In the genomic region with DNA sequence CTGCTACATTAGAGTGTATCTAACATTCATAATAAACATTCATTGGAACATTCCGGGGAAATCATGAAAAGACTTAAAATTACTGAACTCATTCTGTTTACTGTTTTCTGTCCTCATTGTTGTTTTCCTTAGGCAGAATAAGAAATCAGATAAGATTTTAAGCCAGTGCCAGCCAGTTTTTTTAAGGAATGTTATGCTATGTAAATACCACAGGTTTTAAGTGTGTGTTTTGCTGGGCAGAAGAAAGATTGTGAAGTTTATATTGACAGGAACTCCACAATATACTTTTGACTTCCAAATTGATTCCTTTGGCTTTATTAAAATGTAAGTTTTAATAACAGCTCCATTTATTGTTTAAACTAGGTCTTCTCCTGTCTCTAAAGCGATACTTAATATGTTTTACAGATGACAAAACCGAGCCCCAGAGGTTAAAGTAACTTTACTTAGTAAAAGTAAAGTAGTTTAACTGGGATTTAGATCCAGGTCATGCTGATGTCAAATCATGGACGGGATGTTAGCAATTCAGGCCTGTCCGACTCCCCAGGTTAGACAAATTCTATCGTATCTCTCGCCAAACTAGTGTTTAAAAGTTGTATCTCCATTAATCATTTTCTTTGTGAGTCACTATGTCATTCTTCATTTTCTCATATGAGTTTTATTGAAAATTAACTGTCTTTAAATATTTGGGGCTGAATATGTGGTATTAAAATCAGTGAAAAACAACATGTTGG, we compare ENCODE assay signal across 8 cellular contexts. TPM values are rescaled to one million over a fixed set of nuclear protein-coding genes. Genes with fewer than 3 reads are reported as not detected.
DNase-seq lines count a peak whose midpoint lies in the region; ATAC-seq, FAIRE-seq and TF ChIP-seq lines count a peak whose summit lies in the region.

No MANE protein-coding gene starts in this region.

- no peak for TF ChIP-seq CTCF in Caco-2 (IDR thresholded peaks at IDR 0.05; ENCODE audit: insufficient read depth in 1 of 2, low read depth in 1 of 2, low read length in 1 of 2, severe bottlenecking in 1 of 2, unreplicated experiment in 1 of 2)
- no peak for TF ChIP-seq CTCF in H1 (IDR thresholded peaks at IDR 0.05; ENCODE audit: control extremely low read depth in 1 of 3, insufficient read depth in 1 of 3, low read depth in 1 of 3, low read length in 3 of 3)
- no peak for TF ChIP-seq CTCF in neural progenitor cell (IDR thresholded peaks at IDR 0.05)

- no peak overlapping the region for H2AK5ac ChIP-seq in H1 (ENCODE audit: low read depth, low read length)

- H2BK20ac ChIP-seq in H1 (ENCODE audit: low read length): no peak overlapping the region

- H3K23ac ChIP-seq in H1 (ENCODE audit: insufficient read length): no peak overlapping the region

- peaks cover 39% of the 10 kb centered on the region for H3K36me3 Mint-ChIP-seq in Caco-2 (ENCODE audit: insufficient read depth, unreplicated experiment)
- no peaks in the 10 kb centered on the region for H3K36me3 Mint-ChIP-seq in neural progenitor cell

- H3K18ac ChIP-seq in H1 (ENCODE audit: extremely low read depth, low read length): no peak overlapping the region

- H4K20me1 ChIP-seq in H1 (replicated peaks in 1 of 2; ENCODE audit: control insufficient read depth in 1 of 2, insufficient read depth in 2 of 2, low read length in 2 of 2) (peaks cover 0 to 3% of the 10 kb centered on the region in 2 experiments), neural progenitor cell (ENCODE audit: low read depth) (peaks cover 40% of the 10 kb centered on the region)

- FAIRE-seq in H1 (lab: Jason Lieb, UNC): no peak

- H3K36me3 ChIP-seq in Caco-2 (ENCODE audit: control insufficient read depth, insufficient read depth, low read length): no peaks in the 10 kb centered on the region; the same call in 1 of the 2 replicates
- H3K36me3 ChIP-seq in H1 (ENCODE audit: control insufficient read depth in 2 of 4, insufficient read depth in 4 of 4, low read length in 3 of 4): peaks cover 0 to 3% (median 0%) of the 10 kb centered on the region in 4 experiments; a peak in 1 of 8 replicates
- no peaks in the 10 kb centered on the region for H3K36me3 ChIP-seq in neural progenitor cell

- H3K4me1 Mint-ChIP-seq in Caco-2 (ENCODE audit: low read depth, unreplicated experiment) (peaks cover 19% of the 10 kb centered on the region), neural progenitor cell (peaks cover 15% of the 10 kb centered on the region)

- H4K5ac ChIP-seq in H1 (ENCODE audit: insufficient read length, low read depth, low read length): no peak overlapping the region

- H2BK5ac ChIP-seq in H1 (ENCODE audit: low read depth, low read length): no peak overlapping the region

- peaks cover 2% of the 10 kb centered on the region; the same call in 1 of the 2 replicates for H3K23me2 ChIP-seq in H1 (ENCODE audit: low read depth, low read length)

- peaks cover 25% of the 10 kb centered on the region for H3F3A ChIP-seq in neural progenitor cell (ENCODE audit: low read depth)

- H2AFZ ChIP-seq in H1 (ENCODE audit: low read length) (no peak overlapping the region), neural progenitor cell (replicated peaks) (no peak overlapping the region)

- no peaks in the 10 kb centered on the region for H3K27me3 ChIP-seq in Caco-2 (replicated peaks; ENCODE audit: control insufficient read depth, insufficient read depth, low read length)
- H3K27me3 ChIP-seq in H1 (replicated peaks in 1 of 4; ENCODE audit: control insufficient read depth in 3 of 4, extremely low read depth in 1 of 4, insufficient read depth in 3 of 4, low read length in 3 of 4): no peaks in the 10 kb centered on the region
- H3K27me3 ChIP-seq in neural progenitor cell: no peaks in the 10 kb centered on the region

- no peak for TF ChIP-seq POLR2A in H1 (IDR thresholded peaks at IDR 0.05; ENCODE audit: control extremely low read depth in 1 of 2, low read depth in 2 of 2, low read length in 2 of 2)

- BruUV-seq in Caco-2 (replicated peaks; lab: Mats Ljungman, UMichigan): no TSS peak

- H3K4me1 ChIP-seq in Caco-2: peaks cover 24% of the 10 kb centered on the region
- peaks cover 0 to 5% (median 2%) of the 10 kb centered on the region in 4 experiments; a peak in 3 of 7 replicates for H3K4me1 ChIP-seq in H1 (replicated peaks in 1 of 4; ENCODE audit: control insufficient read depth in 3 of 4, insufficient read depth in 4 of 4, low read length in 3 of 4)
- peaks cover 19% of the 10 kb centered on the region for H3K4me1 ChIP-seq in neural progenitor cell

- H2BK120ac ChIP-seq in H1 (replicated peaks; ENCODE audit: low read depth, low read length): no peak overlapping the region

- H2BK15ac ChIP-seq in H1 (ENCODE audit: low read length): no peak overlapping the region

- H3K27ac Mint-ChIP-seq in Caco-2 (ENCODE audit: unreplicated experiment): peak overlapping the region; percentile 100
- H3K27ac Mint-ChIP-seq in neural progenitor cell: peak overlapping the region; percentile 32

- CTCF ChIA-PET in Caco-2 (lab: Charles Lee): no interaction called here
- CTCF ChIA-PET in H1 (lab: Charles Lee; ENCODE audit: partially characterized antibody): no interaction called here

- 74% methylated on average over 7 of the region's 7 CpGs; no CpG with 5 or more reads in 1 of the 2 experiments for WGBS in H1 (ENCODE audit: extremely low coverage in 1 of 2, insufficient coverage in 1 of 2, insufficient read length in 1 of 2, insufficient replicate concordance in 2 of 2, low coverage in 1 of 2, low lambda C conversion rate in 2 of 2, missing lambda C conversion rate in 1 of 2), 2 experiments

- H3K4me2 ChIP-seq in H1 (ENCODE audit: insufficient read depth in 1 of 2, low read depth in 2 of 2, low read length in 2 of 2) (peak overlapping the region; percentile 64 to 72), neural progenitor cell (peak overlapping the region; percentile 90)

- no peak overlapping the region for H3K56ac ChIP-seq in H1 (replicated peaks; ENCODE audit: insufficient read length, low read depth, low read length)

- intact Hi-C loops in Caco-2 (cut with micrococcal nuclease; ENCODE audit: unreplicated experiment): loop anchor here (5.0 kb wide), 3 partner anchors 120 to 220 kb away; a partner anchor contains a TSS

- no peak overlapping the region for H4K8ac ChIP-seq in H1 (ENCODE audit: extremely low read depth, insufficient read depth, low read length)

- POLR2A ChIA-PET in Caco-2 (lab: Charles Lee) (no interaction called here), H1 (lab: Charles Lee; ENCODE audit: partially characterized antibody) (interaction anchor here (0.5 to 2.2 kb wide), 6 partner anchors 13 to 245 kb away, joined by 3 to 10 read pairs (median 4); a partner anchor contains a TSS)

- H4K91ac ChIP-seq in H1 (replicated peaks; ENCODE audit: insufficient read length, low read length): no peak overlapping the region

- H3K9me3 Mint-ChIP-seq in Caco-2 (ENCODE audit: unreplicated experiment): peaks cover 7% of the 10 kb centered on the region
- H3K9me3 Mint-ChIP-seq in neural progenitor cell: no peaks in the 10 kb centered on the region

- H3K79me2 ChIP-seq in H1 (ENCODE audit: control insufficient read depth in 1 of 2, insufficient read depth in 2 of 2, low read length in 2 of 2): peaks cover 43 to 62% of the 10 kb centered on the region in 2 experiments
- peaks cover 64% of the 10 kb centered on the region for H3K79me2 ChIP-seq in neural progenitor cell (ENCODE audit: low read depth)

- H3K27ac ChIP-seq in H1 (ENCODE audit: low read depth, low read length) (no peak overlapping the region), neural progenitor cell (peak overlapping the region; percentile 92)

- H3K9me3 ChIP-seq in Caco-2: no peaks in the 10 kb centered on the region
- no peaks in the 10 kb centered on the region for H3K9me3 ChIP-seq in H1 (ENCODE audit: insufficient read depth in 2 of 2, low read depth in 1 of 2, low read length in 1 of 2)
- no peaks in the 10 kb centered on the region for H3K9me3 ChIP-seq in neural progenitor cell (ENCODE audit: low read depth)

- TF ChIP-seq EP300 in H1 (IDR thresholded peaks at IDR 0.05; ENCODE audit: borderline replicate concordance in 1 of 2, low read depth in 2 of 2, low read length in 2 of 2): no peak

- H3K27me3 Mint-ChIP-seq in Caco-2 (ENCODE audit: insufficient read depth, unreplicated experiment): no peaks in the 10 kb centered on the region
- no peaks in the 10 kb centered on the region for H3K27me3 Mint-ChIP-seq in neural progenitor cell (ENCODE audit: insufficient read depth, low read depth)

- no peak for ATAC-seq in GM19463 (IDR thresholded peaks at IDR 0.05; ENCODE audit: unreplicated experiment)
- no peak for ATAC-seq in GM18870 (IDR thresholded peaks at IDR 0.05; ENCODE audit: unreplicated experiment)
- ATAC-seq in GM21423 (IDR thresholded peaks at IDR 0.05; ENCODE audit: unreplicated experiment): no peak

- TF ChIP-seq RAD21 in H1 (IDR thresholded peaks at IDR 0.05 in 1 of 2, conservative IDR thresholded peaks at IDR 0.05 in 1 of 2; ENCODE audit: low read depth in 2 of 2, low read length in 2 of 2): no peak

- no peak overlapping the region for H3K14ac ChIP-seq in H1 (ENCODE audit: insufficient read length)

- peak overlapping the region; percentile 83 for H3K4me3 ChIP-seq in Caco-2 (ENCODE audit: low read depth, low read length)
- peak overlapping the region; percentile 71 to 95 (median 92) for H3K4me3 ChIP-seq in H1 (ENCODE audit: extremely low read depth in 1 of 4, insufficient read depth in 2 of 4, low read depth in 3 of 4, low read length in 4 of 4)
- peak overlapping the region; percentile 70 for H3K4me3 ChIP-seq in neural progenitor cell

- H3K4ac ChIP-seq in H1 (replicated peaks; ENCODE audit: insufficient read length, low read depth, low read length): no peak overlapping the region

- no peak for DNase-seq in Caco-2
- DNase-seq in OCI-M1 (lab: John Stamatoyannopoulos, UW): peak; percentile 65
- no peak for DNase-seq in H1 (ENCODE audit: low read depth in 1 of 2, low spot score in 2 of 2)
- DNase-seq in neural progenitor cell (ENCODE audit: low spot score): no peak
- no peak for DNase-seq in NCI-H2107 (lab: John Stamatoyannopoulos, UW)

- H3K9ac ChIP-seq in H1 (replicated peaks in 1 of 4; ENCODE audit: extremely low read depth in 1 of 4, low read depth in 3 of 4, low read length in 3 of 4) (no peak overlapping the region; a peak in 1 of 7 replicates), neural progenitor cell (peak overlapping the region; percentile 40)

- no peak overlapping the region for H2BK12ac ChIP-seq in H1 (ENCODE audit: low read depth, low read length)

- H3K4me3 Mint-ChIP-seq in Caco-2 (ENCODE audit: unreplicated experiment): peak overlapping the region; percentile 99
- H3K4me3 Mint-ChIP-seq in neural progenitor cell: peak overlapping the region; percentile 96

- no peaks in the 10 kb centered on the region; the same call in 1 of the 2 replicates for H3K79me1 ChIP-seq in H1 (ENCODE audit: low read depth, low read length)

RNA-seq across cellular contexts. Expression of a gene that starts 1.8 kb away (rescaled TPM):
- total RNA-seq in Caco-2 (2022): 103 and 115 TPM in 2 replicates
- 93.9 and 95.0 TPM in 2 replicates for total RNA-seq in H1 (2021; fragmentation: NEBNext Ultra II Directional; extraction: Animal tissue kit (Norgen Biotek cat#: 25700))
- 8.8 and 12.8 TPM in 2 replicates for polyA plus RNA-seq in H1 (2011; rRNA removed)
- polyA plus RNA-seq in H1 (2011; cell fraction: cytosol; rRNA removed): 15.9 TPM
- 12.5 TPM for polyA plus RNA-seq in H1 (2011; cell fraction: nucleus; rRNA removed)
- polyA plus RNA-seq in H1 (2012, experiment 1 of 2): 23.6 to 52.4 TPM (median 30.9 TPM) in 4 replicates
- 2.5 TPM for polyA plus RNA-seq in H1 (2012, experiment 2 of 2)
- polyA plus RNA-seq in H1 (2013, experiment 1 of 2): 43.0 TPM
- polyA plus RNA-seq in H1 (2013, experiment 2 of 2): 44.5 TPM
- 41.7 and 75.1 TPM in 2 replicates for polyA minus RNA-seq in H1 (2011; rRNA and poly(A)+ RNA removed)
- polyA minus RNA-seq in H1 (2011; cell fraction: cytosol; rRNA and poly(A)+ RNA removed): 49.7 TPM
- 63.7 TPM for polyA minus RNA-seq in H1 (2011; cell fraction: nucleus; rRNA and poly(A)+ RNA removed)
- 36.4 and 88.4 TPM in 2 replicates for total RNA-seq in neural progenitor cell (ENCODE audit: low replicate concordance)

RNA-seq across cellular contexts. Expression of a gene that starts 6.0 kb away (rescaled TPM):
- not detected in 2 replicates for total RNA-seq in Caco-2 (2022)
- total RNA-seq in H1 (2021; fragmentation: NEBNext Ultra II Directional; extraction: Animal tissue kit (Norgen Biotek cat#: 25700)): not detected in 2 replicates
- not detected in 2 replicates for polyA plus RNA-seq in H1 (2011; rRNA removed)
- polyA plus RNA-seq in H1 (2011; cell fraction: cytosol; rRNA removed): not detected
- not detected for polyA plus RNA-seq in H1 (2011; cell fraction: nucleus; rRNA removed)
- 0.09 TPM in 1 of 4 replicates, not detected in the others for polyA plus RNA-seq in H1 (2012, experiment 1 of 2)
- polyA plus RNA-seq in H1 (2012, experiment 2 of 2): not detected
- polyA plus RNA-seq in H1 (2013, experiment 1 of 2): not detected
- polyA plus RNA-seq in H1 (2013, experiment 2 of 2): not detected
- not detected in 2 replicates for polyA minus RNA-seq in H1 (2011; rRNA and poly(A)+ RNA removed)
- polyA minus RNA-seq in H1 (2011; cell fraction: cytosol; rRNA and poly(A)+ RNA removed): not detected
- polyA minus RNA-seq in H1 (2011; cell fraction: nucleus; rRNA and poly(A)+ RNA removed): not detected
- not detected in 2 replicates for total RNA-seq in neural progenitor cell (ENCODE audit: low replicate concordance)
